Comparison of ENCODE assay signal across 8 cellular contexts in the genomic region with DNA sequence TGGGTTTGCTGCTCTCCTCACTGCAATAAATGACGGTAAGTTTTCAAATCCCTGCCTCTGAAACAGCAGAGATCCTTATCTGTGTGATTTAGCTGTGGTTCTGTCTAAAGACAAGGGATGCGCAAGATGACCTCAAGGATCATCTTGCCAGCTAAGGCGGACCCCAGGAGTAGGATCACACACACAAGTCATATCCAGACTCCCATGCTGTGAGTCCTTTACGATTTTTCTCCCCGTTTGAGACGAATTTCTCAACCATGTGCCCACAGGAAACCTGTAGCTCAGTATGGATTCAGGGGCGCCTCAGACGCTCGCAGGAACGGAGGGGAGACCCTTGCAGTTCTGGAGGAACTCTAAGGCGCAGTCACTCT. TPM values are rescaled to one million over a fixed set of nuclear protein-coding genes. Genes with fewer than 3 reads are reported as not detected.
DNase-seq lines count a peak whose midpoint lies in the region; ATAC-seq and TF ChIP-seq lines count a peak whose summit lies in the region.

No MANE protein-coding gene starts in this region.

- H3K4me3 Mint-ChIP-seq in activated CD4-positive, alpha-beta T cell treated with anti-CD3 and anti-CD28 coated beads for 36 hours = peak overlapping the region; percentile 86

- no peaks in the 10 kb centered on the region for H3K36me3 ChIP-seq in prostate gland

- POLR2A ChIA-PET in activated CD4-positive, alpha-beta T cell treated with anti-CD3 and anti-CD28 coated beads for 36 hours (lab: Charles Lee) = interaction anchor here (0.7 to 1.0 kb wide), 2 partner anchors 63 to 213 kb away, joined by 7 to 8 read pairs; partner anchors contain the start of genes INO80B and MOB1A

- peak; percentile 28 for ATAC-seq in activated CD4-positive, alpha-beta T cell treated with anti-CD3 and anti-CD28 coated beads for 36 hours
- ATAC-seq in HG03108 (IDR thresholded peaks at IDR 0.05; ENCODE audit: unreplicated experiment) (peak; percentile 8), foreskin keratinocyte (peak; percentile 35), GM19324 (IDR thresholded peaks at IDR 0.05; ENCODE audit: low FRiP score, unreplicated experiment) (no peak)

- DNase-seq in activated CD4-positive, alpha-beta T cell treated with anti-CD3 and anti-CD28 coated beads for 36 hours = no peak
- no peak for DNase-seq in activated CD4-positive, alpha-beta T cell treated with anti-CD3 and anti-CD28 coated beads for 1 hour
- DNase-seq in foreskin keratinocyte (no peak), prostate gland (ENCODE audit: low spot score) (no peak), hippocampal formation (lab: John Stamatoyannopoulos, UW) (no peak)

- peak overlapping the region; percentile 87 to 90 for H3K4me3 ChIP-seq in prostate gland

- H3K27ac ChIP-seq in VCaP = peak overlapping the region; percentile 92
- peak overlapping the region; percentile 99 for H3K27ac ChIP-seq in foreskin keratinocyte
- H3K27ac ChIP-seq in prostate gland = peak overlapping the region; percentile 85 to 91

- TF ChIP-seq CTCF in VCaP (conservative IDR thresholded peaks at IDR 0.05) (no peak), foreskin keratinocyte (conservative IDR thresholded peaks at IDR 0.05) (no peak), prostate gland (IDR thresholded peaks at IDR 0.05) (no peak)

- H3K27me3 ChIP-seq in foreskin keratinocyte (no peaks in the 10 kb centered on the region), prostate gland (replicated peaks; ENCODE audit: insufficient read depth) (no peaks in the 10 kb centered on the region)

- H3K27ac Mint-ChIP-seq in activated CD4-positive, alpha-beta T cell treated with anti-CD3 and anti-CD28 coated beads for 36 hours = peak overlapping the region; percentile 99

- intact Hi-C loops in activated CD4-positive, alpha-beta T cell treated with anti-CD3 and anti-CD28 coated beads for 36 hours (cut with DNase I, micrococcal nuclease) = loop anchor here (1.0 to 10.0 kb wide), 2 partner anchors 263 to 566 kb away; partner anchors contain the start of genes STAMBP (in 2 of the 2) and SEMA4F (in 1 of the 2)
- intact Hi-C loops in prostate gland (cut with DNase I) = no loop called here

- H3K4me1 ChIP-seq in foreskin keratinocyte (peaks cover 13% of the 10 kb centered on the region), prostate gland (replicated peaks) (peaks cover 6% of the 10 kb centered on the region)

- H3K36me3 Mint-ChIP-seq in activated CD4-positive, alpha-beta T cell treated with anti-CD3 and anti-CD28 coated beads for 36 hours (ENCODE audit: low read depth) = no peaks in the 10 kb centered on the region

- peaks cover 7% of the 10 kb centered on the region for H3K4me1 Mint-ChIP-seq in activated CD4-positive, alpha-beta T cell treated with anti-CD3 and anti-CD28 coated beads for 36 hours

- CTCF ChIA-PET in activated CD4-positive, alpha-beta T cell treated with anti-CD3 and anti-CD28 coated beads for 36 hours (lab: Charles Lee) = interaction anchor here (0.6 to 3.2 kb wide), 32 partner anchors 9 to 564 kb away, joined by 3 to 16 read pairs (median 4); partner anchors contain the start of genes C2orf81, DCTN1, INO80B and RTKN

- TF ChIP-seq POLR2A in prostate gland (IDR thresholded peaks at IDR 0.05) = no peak

- H3K27me3 Mint-ChIP-seq in activated CD4-positive, alpha-beta T cell treated with anti-CD3 and anti-CD28 coated beads for 36 hours = no peaks in the 10 kb centered on the region

- no peaks in the 10 kb centered on the region for H3K9me3 Mint-ChIP-seq in activated CD4-positive, alpha-beta T cell treated with anti-CD3 and anti-CD28 coated beads for 36 hours (ENCODE audit: low read depth)

- WGBS in prostate gland = under 1% methylated on average over 11 of the region's 11 CpGs

- H3K9me3 ChIP-seq in prostate gland = no peaks in the 10 kb centered on the region

RNA-seq across cellular contexts. Expression of gene DCTN1, which starts 11.1 kb away (rescaled TPM):
- 100 to 1,000 TPM in 1 of 2 experiments, 10 to 100 TPM in 1; 78.1 to 132 TPM for total RNA-seq in activated CD4-positive, alpha-beta T cell treated with anti-CD3 and anti-CD28 coated beads for 36 hours
- total RNA-seq in foreskin keratinocyte (165 and 187 TPM in 2 replicates), prostate gland (100 to 1,000 TPM in 1 of 2 donors, 10 to 100 TPM in 1; 93.9 to 294 TPM)
- 178 and 183 TPM in 2 replicates for polyA plus RNA-seq in foreskin keratinocyte

RNA-seq across cellular contexts. Expression of gene C2orf81, which starts 30.2 kb away (rescaled TPM):
- total RNA-seq in activated CD4-positive, alpha-beta T cell treated with anti-CD3 and anti-CD28 coated beads for 36 hours = 1 to 10 TPM; 4.5 to 4.9 TPM
- total RNA-seq in foreskin keratinocyte (1.5 and 3.5 TPM in 2 replicates), prostate gland (1 to 10 TPM; 6.1 to 6.8 TPM)
- polyA plus RNA-seq in foreskin keratinocyte = 1.9 and 3.2 TPM in 2 replicates

RNA-seq across cellular contexts. Expression of gene WDR54, which starts 30.3 kb away (rescaled TPM):
- total RNA-seq in activated CD4-positive, alpha-beta T cell treated with anti-CD3 and anti-CD28 coated beads for 36 hours = 100 to 1,000 TPM; 103 to 119 TPM
- 73.6 and 80.9 TPM in 2 replicates for total RNA-seq in foreskin keratinocyte
- polyA plus RNA-seq in foreskin keratinocyte = 95.6 and 100 TPM in 2 replicates
- total RNA-seq in prostate gland = 10 to 100 TPM; 11.4 to 19.4 TPM

RNA-seq across cellular contexts. Expression of gene SLC4A5, which starts 48.0 kb away (rescaled TPM):
- 1 to 10 TPM; 2.2 to 2.7 TPM for total RNA-seq in activated CD4-positive, alpha-beta T cell treated with anti-CD3 and anti-CD28 coated beads for 36 hours
- 0.17 and 0.25 TPM in 2 replicates for total RNA-seq in foreskin keratinocyte
- 0.04 and 0.14 TPM in 2 replicates for polyA plus RNA-seq in foreskin keratinocyte
- 10 to 100 TPM in 1 of 2 donors, 1 to 10 TPM in 1; 6.2 to 65.9 TPM for total RNA-seq in prostate gland

RNA-seq across cellular contexts. Expression of gene RTKN, which starts 50.5 kb away (rescaled TPM):
- 1 to 10 TPM; 1.8 to 2.5 TPM for total RNA-seq in activated CD4-positive, alpha-beta T cell treated with anti-CD3 and anti-CD28 coated beads for 36 hours
- total RNA-seq in foreskin keratinocyte (143 and 188 TPM in 2 replicates), prostate gland (10 to 100 TPM; 24.5 to 26.0 TPM)
- polyA plus RNA-seq in foreskin keratinocyte = 132 and 168 TPM in 2 replicates
